In genomic region chr5:172834570-172835245, GRCh38 we compare ENCODE assay signal across 1 cellular context.
A peak's percentile ranks its signal among the peaks of the same experiment; 100 is the strongest.
TF ChIP-seq lines count a peak whose summit lies in the region.

No MANE protein-coding gene starts in this region.

TF ChIP-seq in HEK293, 187 proteins besides CTCF, POLR2A, EP300 and RAD21 (continued from another document):
- TF ChIP-seq GLIS2 (tag by site-specific recombination; IDR thresholded peaks at IDR 0.05), result peak; percentile 42; the same call in 1 of the 2 replicates
- TF ChIP-seq ZNF354C (tag by site-specific recombination; IDR thresholded peaks at IDR 0.05; ENCODE audit: borderline replicate concordance, low read depth), result no peak
- 0 out of 2 replicates have a peak, but pooled peaks have one; percentile 59 for TF ChIP-seq PATZ1 (tag by site-specific recombination; IDR thresholded peaks at IDR 0.05)
- peak; percentile 87 for TF ChIP-seq ZNF335 (tag by site-specific recombination; conservative IDR thresholded peaks at IDR 0.05)
- TF ChIP-seq BCL11B (tag by site-specific recombination; IDR thresholded peaks at IDR 0.05; ENCODE audit: low read depth), result no peak
- TF ChIP-seq ZNF155 (tag by site-specific recombination; IDR thresholded peaks at IDR 0.05), result no peak
- TF ChIP-seq ZNF76 (tag by site-specific recombination; IDR thresholded peaks at IDR 0.05; ENCODE audit: borderline replicate concordance, low read depth), result peak; percentile 74; the same call in 1 of the 2 replicates
- peak; percentile 51 for TF ChIP-seq ZNF398 (tag by site-specific recombination; IDR thresholded peaks at IDR 0.05)
- no peak for TF ChIP-seq ZNF600 (tag by site-specific recombination; IDR thresholded peaks at IDR 0.05)
- no peak for TF ChIP-seq ZNF792 (tag by site-specific recombination; IDR thresholded peaks at IDR 0.05)
- TF ChIP-seq ZNF2 (tag by site-specific recombination; IDR thresholded peaks at IDR 0.05), result no peak
- TF ChIP-seq ZNF488 (tag by site-specific recombination; IDR thresholded peaks at IDR 0.05), result no peak
- peak; percentile 28; the same call in 1 of the 2 replicates for TF ChIP-seq ZIC2 (tag by site-specific recombination; IDR thresholded peaks at IDR 0.05)
- no peak for TF ChIP-seq ZNF433 (tag by site-specific recombination; IDR thresholded peaks at IDR 0.05; ENCODE audit: low read depth)
- TF ChIP-seq ZBTB48 (tag by site-specific recombination; IDR thresholded peaks at IDR 0.05), result no peak
- TF ChIP-seq GFI1B (tag by site-specific recombination; IDR thresholded peaks at IDR 0.05), result no peak
- TF ChIP-seq ZNF391 (tag by site-specific recombination; IDR thresholded peaks at IDR 0.05; ENCODE audit: borderline replicate concordance, low read depth), result no peak
- no peak for TF ChIP-seq ZNF621 (tag by site-specific recombination; IDR thresholded peaks at IDR 0.05)
- TF ChIP-seq WT1 (tag by site-specific recombination; IDR thresholded peaks at IDR 0.05), result peak; percentile 14; the same call in 1 of the 2 replicates
- no peak for TF ChIP-seq ZNF645 (tag by site-specific recombination; IDR thresholded peaks at IDR 0.05)
- no peak for TF ChIP-seq ZFP41 (tag by site-specific recombination; IDR thresholded peaks at IDR 0.05; ENCODE audit: borderline replicate concordance)
- no peak for TF ChIP-seq ZNF707 (tag by site-specific recombination; IDR thresholded peaks at IDR 0.05)
- TF ChIP-seq FEZF1 (tag by site-specific recombination; IDR thresholded peaks at IDR 0.05), result peak; percentile 50
- no peak for TF ChIP-seq ZNF146 (tag by site-specific recombination; IDR thresholded peaks at IDR 0.05)
- TF ChIP-seq SP3 (tag by site-specific recombination; IDR thresholded peaks at IDR 0.05), result peak; percentile 15; the same call in 1 of the 2 replicates
TF ChIP-seq in HEK293: peak in this region for 16.
